Comparison of ENCODE assay signal across 8 cellular contexts in genomic region chr3:42014949-42015533, GRCh38. TPM values are rescaled to one million over a fixed set of nuclear protein-coding genes. Genes with fewer than 3 reads are reported as not detected.
DNase-seq lines count a peak whose midpoint lies in the region; ATAC-seq, FAIRE-seq and TF ChIP-seq lines count a peak whose summit lies in the region.

No MANE protein-coding gene starts in this region.

- peaks cover 26% of the 10 kb centered on the region for H3K4me1 ChIP-seq in CD4-positive, CD25-positive, alpha-beta regulatory T cell (ENCODE audit: control insufficient read depth, insufficient read depth, low read length, poor library complexity, severe bottlenecking)

- peaks cover 0 to 2% (median 0%) of the 10 kb centered on the region in 7 donors for H3K9me3 Mint-ChIP-seq in CD4-positive, CD25-positive, alpha-beta regulatory T cell
- no peaks in the 10 kb centered on the region for H3K9me3 Mint-ChIP-seq in HFFc6
- no peaks in the 10 kb centered on the region for H3K9me3 Mint-ChIP-seq in T-helper 1 cell treated with Interleukin-12 subunit alpha and Interleukin-12 subunit beta and Interleukin-4 antibody, amounts not matched to agents 30 μg/mL and 1 μg/mL, for 36 hours

- TF ChIP-seq CTCF in HFFc6 (IDR thresholded peaks at IDR 0.05) (no peak), epithelial cell of proximal tubule (conservative IDR thresholded peaks at IDR 0.05; ENCODE audit: low read depth, low read length) (no peak)

- no peaks in the 10 kb centered on the region for H3K27me3 Mint-ChIP-seq in CD4-positive, CD25-positive, alpha-beta regulatory T cell
- peaks cover 5% of the 10 kb centered on the region for H3K27me3 Mint-ChIP-seq in HFFc6 (ENCODE audit: insufficient read depth)
- no peaks in the 10 kb centered on the region for H3K27me3 Mint-ChIP-seq in T-helper 1 cell treated with Interleukin-12 subunit alpha and Interleukin-12 subunit beta and Interleukin-4 antibody, amounts not matched to agents 30 μg/mL and 1 μg/mL, for 36 hours (ENCODE audit: low read depth)

- H3K4me3 ChIP-seq in CD4-positive, CD25-positive, alpha-beta regulatory T cell (ENCODE audit: low read depth, low read length): peak overlapping the region; percentile 80
- peak overlapping the region; percentile 90 for H3K4me3 ChIP-seq in epithelial cell of proximal tubule (ENCODE audit: low read depth, low read length)

- no peaks in the 10 kb centered on the region for H3K9me3 ChIP-seq in CD4-positive, CD25-positive, alpha-beta regulatory T cell (ENCODE audit: control insufficient read depth in 2 of 2, low read length in 2 of 2)

- DNase-seq in CD4-positive, CD25-positive, alpha-beta regulatory T cell: peak in 1 of 3 donors; percentile 33
- DNase-seq in HFFc6 (no peak), epithelial cell of proximal tubule (ENCODE audit: low read depth) (no peak), myocyte (ENCODE audit: low read depth) (peak; percentile 74), H54 (ENCODE audit: insufficient read length, low spot score) (no peak)

- FAIRE-seq in H54 (lab: Jason Lieb, UNC): no peak

- H3K27ac ChIP-seq in CD4-positive, CD25-positive, alpha-beta regulatory T cell (ENCODE audit: insufficient read depth, low read length, poor library complexity, severe bottlenecking): no peak overlapping the region

- no peaks in the 10 kb centered on the region for H3K36me3 Mint-ChIP-seq in CD4-positive, CD25-positive, alpha-beta regulatory T cell
- peaks cover 9% of the 10 kb centered on the region for H3K36me3 Mint-ChIP-seq in HFFc6 (ENCODE audit: low read depth)
- H3K36me3 Mint-ChIP-seq in T-helper 1 cell treated with Interleukin-12 subunit alpha and Interleukin-12 subunit beta and Interleukin-4 antibody, amounts not matched to agents 30 μg/mL and 1 μg/mL, for 36 hours (ENCODE audit: low read depth): peaks cover 1% of the 10 kb centered on the region

- peak overlapping the region; percentile 89 to 93 (median 92) for H3K27ac Mint-ChIP-seq in CD4-positive, CD25-positive, alpha-beta regulatory T cell
- peak overlapping the region; percentile 77 for H3K27ac Mint-ChIP-seq in HFFc6
- H3K27ac Mint-ChIP-seq in T-helper 1 cell treated with Interleukin-12 subunit alpha and Interleukin-12 subunit beta and Interleukin-4 antibody, amounts not matched to agents 30 μg/mL and 1 μg/mL, for 36 hours: peak overlapping the region; percentile 86

- peaks cover 11 to 52% (median 34%) of the 10 kb centered on the region in 4 donors for H3K4me1 Mint-ChIP-seq in CD4-positive, CD25-positive, alpha-beta regulatory T cell
- H3K4me1 Mint-ChIP-seq in HFFc6 (ENCODE audit: low read depth): peaks cover 67% of the 10 kb centered on the region
- H3K4me1 Mint-ChIP-seq in T-helper 1 cell treated with Interleukin-12 subunit alpha and Interleukin-12 subunit beta and Interleukin-4 antibody, amounts not matched to agents 30 μg/mL and 1 μg/mL, for 36 hours (ENCODE audit: low read depth): peaks cover 32% of the 10 kb centered on the region

- no peak for ATAC-seq in CD4-positive, CD25-positive, alpha-beta regulatory T cell (ENCODE audit: low read depth in 2 of 2)
- ATAC-seq in GM21447 (IDR thresholded peaks at IDR 0.05; ENCODE audit: unreplicated experiment): no peak
- ATAC-seq in HG02840 (IDR thresholded peaks at IDR 0.05; ENCODE audit: low FRiP score, unreplicated experiment): no peak

- no peaks in the 10 kb centered on the region for H3K36me3 ChIP-seq in CD4-positive, CD25-positive, alpha-beta regulatory T cell (ENCODE audit: control insufficient read depth, insufficient read depth, low read length)

- TF ChIP-seq POLR2A in H54 (IDR thresholded peaks at IDR 0.05; ENCODE audit: low read depth, low read length): no peak

- no peaks in the 10 kb centered on the region for H3K27me3 ChIP-seq in CD4-positive, CD25-positive, alpha-beta regulatory T cell (ENCODE audit: control insufficient read depth, insufficient read depth, low read length)

- H3K4me3 Mint-ChIP-seq in CD4-positive, CD25-positive, alpha-beta regulatory T cell: peak overlapping the region; percentile 92 to 97 (median 94)
- peak overlapping the region; percentile 95 for H3K4me3 Mint-ChIP-seq in HFFc6
- H3K4me3 Mint-ChIP-seq in T-helper 1 cell treated with Interleukin-12 subunit alpha and Interleukin-12 subunit beta and Interleukin-4 antibody, amounts not matched to agents 30 μg/mL and 1 μg/mL, for 36 hours: peak overlapping the region; percentile 86

RNA-seq across cellular contexts. Expression of gene ULK4, which starts 53.1 kb away (rescaled TPM):
- 27.2 TPM for total RNA-seq in CD4-positive, CD25-positive, alpha-beta regulatory T cell
- polyA plus RNA-seq in CD4-positive, CD25-positive, alpha-beta regulatory T cell: 10 to 100 TPM in 2 of 4 donors, 1 to 10 TPM in 2; 9.3 to 14.3 (median 10.3) TPM
- total RNA-seq in HFFc6 (2021; fragmentation: NEBNext Ultra II Directional; extraction: Animal tissue kit (Norgen Biotek cat#: 25700)): 1 to 10 TPM; 6.0 to 8.6 (median 6.7) TPM
- total RNA-seq in epithelial cell of proximal tubule (2.2 and 3.4 TPM in 2 replicates), myocyte (2.0 and 2.1 TPM in 2 replicates)
- 4.9 TPM for polyA plus RNA-seq in myocyte (2012)
